Comparison of ENCODE assay signal across 14 cellular contexts in genomic region chr1:100322436-100323211, GRCh38. TPM values are rescaled to one million over a fixed set of nuclear protein-coding genes. Genes with fewer than 3 reads are reported as not detected.
DNase-seq lines count a peak whose midpoint lies in the region; ATAC-seq, FAIRE-seq and TF ChIP-seq lines count a peak whose summit lies in the region.
"Had no signal": no experiment of that assay in that cellular context is flagged by ENCODE, and none has a peak within 500 bp of the region (broad histone marks: within the 10 kb centered on the region; RNA-seq: fewer than 3 reads in every experiment).

No MANE protein-coding gene starts in this region.

- no peak overlapping the region for H2BK20ac ChIP-seq in H1 (ENCODE audit: low read length)

- peaks cover 2% of the 10 kb centered on the region for H3K27me3 Mint-ChIP-seq in activated CD4-positive, alpha-beta T cell treated with anti-CD3 and anti-CD28 coated beads, Interleukin-2, amount 10 ng/mL, durations not matched to agents 24 days and 14 days

- TF ChIP-seq CTCF in H1 (IDR thresholded peaks at IDR 0.05; ENCODE audit: control extremely low read depth in 1 of 3, insufficient read depth in 1 of 3, low read depth in 1 of 3, low read length in 3 of 3): no peak

- POLR2A ChIA-PET in H1 (lab: Charles Lee; ENCODE audit: partially characterized antibody): interaction anchor here (2.8 kb wide), 1 partner anchor 29 kb away, joined by 8 read pairs; the partner anchor contains the start of gene CDC14A

- H4K20me1 ChIP-seq in H1 (replicated peaks in 1 of 2; ENCODE audit: control insufficient read depth in 1 of 2, insufficient read depth in 2 of 2, low read length in 2 of 2): no peaks in the 10 kb centered on the region

- H4K8ac ChIP-seq in H1 (ENCODE audit: extremely low read depth, insufficient read depth, low read length): no peak overlapping the region

- H3K56ac ChIP-seq in H1 (replicated peaks; ENCODE audit: insufficient read length, low read depth, low read length): no peak overlapping the region

- no peak overlapping the region for H2BK120ac ChIP-seq in H1 (replicated peaks; ENCODE audit: low read depth, low read length)

- peaks cover 5% of the 10 kb centered on the region for H3K4me1 Mint-ChIP-seq in activated CD4-positive, alpha-beta T cell treated with anti-CD3 and anti-CD28 coated beads, Interleukin-2, amount 10 ng/mL, durations not matched to agents 24 days and 14 days

- H3K4me1 ChIP-seq in H1 (replicated peaks in 1 of 4; ENCODE audit: control insufficient read depth in 3 of 4, insufficient read depth in 4 of 4, low read length in 3 of 4) (peaks cover 0 to 7% (median 3%) of the 10 kb centered on the region in 4 experiments; a peak in 4 of 7 replicates), small intestine (ENCODE audit: control insufficient read depth in 2 of 2, insufficient read depth in 1 of 2, low read depth in 1 of 2, low read length in 1 of 2) (peaks cover 2 to 7% of the 10 kb centered on the region in 2 donors)
- H3K4me1 ChIP-seq: upper lobe of left lung had no signal

- H3K14ac ChIP-seq in H1 (ENCODE audit: insufficient read length): no peak overlapping the region

- no peak overlapping the region for H2BK12ac ChIP-seq in H1 (ENCODE audit: low read depth, low read length)

- H2AFZ ChIP-seq in H1 (ENCODE audit: low read length): 0 out of 2 replicates have a peak overlapping the region, but pooled peaks have one; percentile 10

- no peak overlapping the region for H3K23ac ChIP-seq in H1 (ENCODE audit: insufficient read length)

- H3K27me3 ChIP-seq in H1 (replicated peaks in 1 of 4; ENCODE audit: control insufficient read depth in 3 of 4, extremely low read depth in 1 of 4, insufficient read depth in 3 of 4, low read length in 3 of 4) (no peaks in the 10 kb centered on the region), small intestine (ENCODE audit: control insufficient read depth in 2 of 2, insufficient read depth in 2 of 2, low read length in 2 of 2) (no peaks in the 10 kb centered on the region)
- H3K27me3 ChIP-seq: upper lobe of left lung had no signal

- no peak overlapping the region for H3K4ac ChIP-seq in H1 (replicated peaks; ENCODE audit: insufficient read length, low read depth, low read length)

- H2BK5ac ChIP-seq in H1 (ENCODE audit: low read depth, low read length): no peak overlapping the region

- WGBS in H1 (ENCODE audit: extremely low coverage in 1 of 2, insufficient coverage in 1 of 2, insufficient read length in 1 of 2, insufficient replicate concordance in 2 of 2, low coverage in 1 of 2, low lambda C conversion rate in 2 of 2, missing lambda C conversion rate in 1 of 2), 2 experiments: 95% methylated on average over 1 of the region's 1 CpG; no CpG with 5 or more reads in 1 of the 2 experiments
- 19 to 70% (median 38%) methylated on average over 1 of the region's 1 CpG for WGBS in small intestine, 3 donors

- no peak for TF ChIP-seq RAD21 in H1 (IDR thresholded peaks at IDR 0.05 in 1 of 2, conservative IDR thresholded peaks at IDR 0.05 in 1 of 2; ENCODE audit: low read depth in 2 of 2, low read length in 2 of 2)

- H3K4me2 ChIP-seq in H1 (ENCODE audit: insufficient read depth in 1 of 2, low read depth in 2 of 2, low read length in 2 of 2): no peak overlapping the region

- CTCF ChIA-PET in H1 (lab: Charles Lee; ENCODE audit: partially characterized antibody): interaction anchor here (1.0 to 1.8 kb wide), 4 partner anchors 10 to 136 kb away, joined by 3 to 7 read pairs (median 5); no protein-coding TSS in a partner anchor

- H3K79me1 ChIP-seq in H1 (ENCODE audit: low read depth, low read length): no peaks in the 10 kb centered on the region

- H3K36me3 ChIP-seq in H1 (ENCODE audit: control insufficient read depth in 2 of 4, insufficient read depth in 4 of 4, low read length in 3 of 4) (no peaks in the 10 kb centered on the region), small intestine (ENCODE audit: control insufficient read depth in 2 of 2, insufficient read depth in 2 of 2, low read length in 2 of 2) (no peaks in the 10 kb centered on the region)
- H3K36me3 ChIP-seq: left ventricle myocardium inferior, upper lobe of left lung had no signal

- no peak overlapping the region for H3K4me3 ChIP-seq in H1 (ENCODE audit: extremely low read depth in 1 of 4, insufficient read depth in 2 of 4, low read depth in 3 of 4, low read length in 4 of 4)
- no peak overlapping the region for H3K4me3 ChIP-seq in small intestine (ENCODE audit: low read depth in 1 of 2, low read length in 2 of 2)
- H3K4me3 ChIP-seq: left ventricle myocardium inferior, upper lobe of left lung had no signal

- no peak overlapping the region for H2BK15ac ChIP-seq in H1 (ENCODE audit: low read length)

- H3K27ac Mint-ChIP-seq in activated CD4-positive, alpha-beta T cell treated with anti-CD3 and anti-CD28 coated beads, Interleukin-2, amount 10 ng/mL, durations not matched to agents 24 days and 14 days: peak overlapping the region; percentile 14

- no peak overlapping the region for H3K4me3 Mint-ChIP-seq in activated CD4-positive, alpha-beta T cell treated with anti-CD3 and anti-CD28 coated beads, Interleukin-2, amount 10 ng/mL, durations not matched to agents 24 days and 14 days

- FAIRE-seq in H1 (lab: Jason Lieb, UNC): no peak
- FAIRE-seq in small intestine (lab: Jason Lieb, UNC): no peak

- H3K9me3 ChIP-seq in H1 (ENCODE audit: insufficient read depth in 2 of 2, low read depth in 1 of 2, low read length in 1 of 2) (peaks cover 6 to 7% of the 10 kb centered on the region in 2 experiments; a peak in 3 of 4 replicates), small intestine (ENCODE audit: control insufficient read depth, low read depth) (no peaks in the 10 kb centered on the region)

- no peaks in the 10 kb centered on the region for H3K79me2 ChIP-seq in H1 (ENCODE audit: control insufficient read depth in 1 of 2, insufficient read depth in 2 of 2, low read length in 2 of 2)

- ATAC-seq in HG03432 (IDR thresholded peaks at IDR 0.05; ENCODE audit: unreplicated experiment): peak; percentile 56
- ATAC-seq in HG03135 (IDR thresholded peaks at IDR 0.05; ENCODE audit: unreplicated experiment): no peak

- H4K5ac ChIP-seq in H1 (ENCODE audit: insufficient read length, low read depth, low read length): no peak overlapping the region

- no peak overlapping the region for H2AK5ac ChIP-seq in H1 (ENCODE audit: low read depth, low read length)

- H3K23me2 ChIP-seq in H1 (ENCODE audit: low read depth, low read length): no peaks in the 10 kb centered on the region; the same call in 1 of the 2 replicates

- H3K18ac ChIP-seq in H1 (ENCODE audit: extremely low read depth, low read length): no peak overlapping the region

- no peak overlapping the region for H3K9ac ChIP-seq in H1 (replicated peaks in 1 of 4; ENCODE audit: extremely low read depth in 1 of 4, low read depth in 3 of 4, low read length in 3 of 4)

- H3K36me3 Mint-ChIP-seq in activated CD4-positive, alpha-beta T cell treated with anti-CD3 and anti-CD28 coated beads, Interleukin-2, amount 10 ng/mL, durations not matched to agents 24 days and 14 days (ENCODE audit: low read depth): peaks cover 3% of the 10 kb centered on the region

- H4K91ac ChIP-seq in H1 (replicated peaks; ENCODE audit: insufficient read length, low read length): no peak overlapping the region

- no peak overlapping the region for H3K27ac ChIP-seq in H1 (ENCODE audit: low read depth, low read length)
- no peak overlapping the region for H3K27ac ChIP-seq in small intestine (ENCODE audit: low read depth in 1 of 2, low read length in 1 of 2)
- no peak overlapping the region for H3K27ac ChIP-seq in caudate nucleus (ENCODE audit: low read depth, low read length)
- H3K27ac ChIP-seq: left ventricle myocardium inferior, upper lobe of left lung had no signal

- H3K9me3 Mint-ChIP-seq in activated CD4-positive, alpha-beta T cell treated with anti-CD3 and anti-CD28 coated beads, Interleukin-2, amount 10 ng/mL, durations not matched to agents 24 days and 14 days: peaks cover 8% of the 10 kb centered on the region

- DNase-seq in activated CD4-positive, alpha-beta T cell treated with anti-CD3 and anti-CD28 coated beads, Interleukin-2, amount 10 ng/mL, durations not matched to agents 24 days and 14 days: no peak
- DNase-seq in activated CD4-positive, alpha-beta T cell treated with anti-CD3 and anti-CD28 coated beads for 48 hours: no peak
- DNase-seq in H1 (ENCODE audit: low read depth in 1 of 2, low spot score in 2 of 2) (no peak), small intestine (peak; percentile 89), caudate nucleus (lab: John Stamatoyannopoulos, UW) (no peak)
- no peak for DNase-seq in stimulated activated naive CD4-positive, alpha-beta T cell (lab: John Stamatoyannopoulos, UW)
- DNase-seq: activated CD4-positive, CD25-positive, alpha-beta regulatory T cell treated with anti-CD3 and anti-CD28 coated beads, Interleukin-2, amount 50 U/mL, for 72 hours; cerebellar nuclear complex; NCI-H510A; stimulated activated CD4-positive, alpha-beta T cell treated with anti-CD3 and anti-CD28 coated beads, Interleukin-15, amount 100 ng/mL, for 24 hours had no signal

- no peak for TF ChIP-seq EP300 in H1 (IDR thresholded peaks at IDR 0.05; ENCODE audit: borderline replicate concordance in 1 of 2, low read depth in 2 of 2, low read length in 2 of 2)

- no peak for TF ChIP-seq POLR2A in H1 (IDR thresholded peaks at IDR 0.05; ENCODE audit: control extremely low read depth in 1 of 2, low read depth in 2 of 2, low read length in 2 of 2)

- intact Hi-C loops in activated CD4-positive, alpha-beta T cell treated with anti-CD3 and anti-CD28 coated beads, Interleukin-2, amount 10 ng/mL, durations not matched to agents 24 days and 14 days (cut with micrococcal nuclease): no loop called here

RNA-seq across cellular contexts. Expression of gene CDC14A, which starts 29.7 kb away (rescaled TPM):
- total RNA-seq in activated CD4-positive, alpha-beta T cell treated with anti-CD3 and anti-CD28 coated beads, Interleukin-2, amount 10 ng/mL, durations not matched to agents 24 days and 14 days: 10.3 and 11.0 TPM in 2 replicates
- total RNA-seq in H1 (2021; fragmentation: NEBNext Ultra II Directional; extraction: Animal tissue kit (Norgen Biotek cat#: 25700)): 8.9 TPM in 2 replicates
- polyA plus RNA-seq in H1 (2011; rRNA removed): 2.6 and 3.2 TPM in 2 replicates
- 4.6 TPM for polyA plus RNA-seq in H1 (2011; cell fraction: cytosol; rRNA removed)
- 7.2 TPM for polyA plus RNA-seq in H1 (2011; cell fraction: nucleus; rRNA removed)
- 3.6 to 5.4 TPM (median 4.7 TPM) in 4 replicates for polyA plus RNA-seq in H1 (2012, experiment 1 of 2)
- polyA plus RNA-seq in H1 (2012, experiment 2 of 2): 0.51 TPM
- polyA plus RNA-seq in H1 (2013, experiment 1 of 2): 5.2 TPM
- polyA plus RNA-seq in H1 (2013, experiment 2 of 2): 5.2 TPM
- 14.5 and 17.1 TPM in 2 replicates for polyA minus RNA-seq in H1 (2011; rRNA and poly(A)+ RNA removed)
- 7.2 TPM for polyA minus RNA-seq in H1 (2011; cell fraction: cytosol; rRNA and poly(A)+ RNA removed)
- 53.1 TPM for polyA minus RNA-seq in H1 (2011; cell fraction: nucleus; rRNA and poly(A)+ RNA removed)
- polyA plus RNA-seq in small intestine: 10 to 100 TPM in 2 of 3 donors, 1 to 10 TPM in 1; 4.2 to 13.8 (median 11.4) TPM

RNA-seq across cellular contexts. Expression of gene RTCA, which starts 56.6 kb away (rescaled TPM):
- total RNA-seq in activated CD4-positive, alpha-beta T cell treated with anti-CD3 and anti-CD28 coated beads, Interleukin-2, amount 10 ng/mL, durations not matched to agents 24 days and 14 days: 48.5 and 49.1 TPM in 2 replicates
- 31.6 and 31.8 TPM in 2 replicates for total RNA-seq in H1 (2021; fragmentation: NEBNext Ultra II Directional; extraction: Animal tissue kit (Norgen Biotek cat#: 25700))
- polyA plus RNA-seq in H1 (2011; rRNA removed) (10.7 and 13.8 TPM in 2 replicates), small intestine (10 to 100 TPM; 31.3 to 70.2 (median 48.4) TPM)
- polyA plus RNA-seq in H1 (2011; cell fraction: cytosol; rRNA removed): 18.4 TPM
- polyA plus RNA-seq in H1 (2011; cell fraction: nucleus; rRNA removed): 18.5 TPM
- polyA plus RNA-seq in H1 (2012, experiment 1 of 2): 19.4 to 28.4 TPM (median 23.4 TPM) in 4 replicates
- 3.7 TPM for polyA plus RNA-seq in H1 (2012, experiment 2 of 2)
- polyA plus RNA-seq in H1 (2013, experiment 1 of 2): 21.3 TPM
- polyA plus RNA-seq in H1 (2013, experiment 2 of 2): 20.9 TPM
- 11.0 and 14.6 TPM in 2 replicates for polyA minus RNA-seq in H1 (2011; rRNA and poly(A)+ RNA removed)
- 7.4 TPM for polyA minus RNA-seq in H1 (2011; cell fraction: cytosol; rRNA and poly(A)+ RNA removed)
- polyA minus RNA-seq in H1 (2011; cell fraction: nucleus; rRNA and poly(A)+ RNA removed): 30.4 TPM
